Comparison of ENCODE assay signal across 8 cellular contexts in the genomic region with DNA sequence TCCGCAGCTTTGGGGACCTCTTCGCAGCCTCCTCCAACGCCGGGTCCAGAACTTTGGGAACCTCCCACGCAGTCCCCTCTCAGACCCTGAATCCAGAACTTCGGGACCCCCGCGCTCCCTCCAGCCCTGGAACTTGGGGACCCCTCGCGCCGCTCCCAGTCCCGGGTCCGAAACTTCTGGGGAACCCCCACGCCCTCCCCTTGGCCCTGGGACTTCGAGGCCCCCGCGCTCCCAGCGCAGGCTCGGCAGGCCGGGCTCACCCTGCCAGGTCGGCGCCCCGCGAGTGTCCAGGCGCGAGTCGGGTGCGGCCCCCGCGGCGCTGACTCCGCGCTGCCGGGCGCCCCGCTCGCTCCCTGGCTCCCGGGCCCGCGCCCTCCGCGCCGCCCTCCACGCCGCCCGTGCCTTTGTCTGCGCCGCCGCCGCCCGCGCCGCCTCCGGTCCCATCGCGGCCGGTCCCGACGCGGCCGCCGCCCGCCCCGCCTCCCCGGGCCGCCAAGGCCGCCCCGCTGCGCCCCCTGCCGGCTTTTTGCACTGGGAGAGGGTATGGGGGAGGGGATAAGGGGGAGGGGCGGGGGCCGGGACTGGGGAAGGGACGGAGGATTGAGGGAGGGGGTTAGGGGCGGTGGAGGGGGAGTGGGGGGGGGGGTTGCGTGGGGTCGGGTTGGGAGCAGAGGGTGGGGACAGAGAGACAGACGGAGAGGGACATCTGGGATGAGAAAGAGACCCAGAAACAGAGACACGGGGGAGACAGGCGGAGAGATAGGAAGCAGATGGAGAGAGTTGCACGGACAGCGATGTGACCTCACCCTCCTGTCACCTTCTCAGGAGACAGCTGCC. TPM values are rescaled to one million over a fixed set of nuclear protein-coding genes. Genes with fewer than 3 reads are reported as not detected.
DNase-seq lines count a peak whose midpoint lies in the region; ATAC-seq and TF ChIP-seq lines count a peak whose summit lies in the region.

Gene HOMER3 (minus strand): TSS at position 427 of the 837 bp plus-strand sequence. CDS start 2,235 bp downstream, outside the sequence.

- no peaks in the 10 kb centered on the region for H3K9me3 ChIP-seq in colonic mucosa

- TF ChIP-seq CTCF in colonic mucosa (IDR thresholded peaks at IDR 0.05), result no peak

- H3K4me1 ChIP-seq in colonic mucosa, result no peaks in the 10 kb centered on the region

- H3K27ac ChIP-seq in colonic mucosa, result no peak within 1 kb of the TSS

- ATAC-seq in left colon (peak; percentile 91), HG02678 (IDR thresholded peaks at IDR 0.05; ENCODE audit: unreplicated experiment) (no peak)

- H3K36me3 ChIP-seq in colonic mucosa, result no peaks in the 10 kb centered on the region

- peaks cover 5% of the 10 kb centered on the region for H3K27me3 ChIP-seq in colonic mucosa

- H3K4me3 ChIP-seq in colonic mucosa, result peak within 1 kb of the TSS; percentile 44

- DNase-seq in DMS153 treated with DMSO at 0.1 percent for 48 hours (lab: John Stamatoyannopoulos, UW; ENCODE audit: unreplicated experiment) (peak; percentile 8), DMS153 (lab: John Stamatoyannopoulos, UW) (no peak), NCI-H1105 treated with DMSO at 0.1 percent for 48 hours (lab: John Stamatoyannopoulos, UW) (peak; percentile 29), colonic mucosa (peak; percentile 84), left colon (peak; percentile 49 to 90)
- DNase-seq in activated CD4-positive, alpha-beta T cell treated with anti-CD3 and anti-CD28 coated beads for 48 hours, result peak; percentile 80
- DNase-seq in stimulated activated CD4-positive, alpha-beta T cell treated with anti-CD3 and anti-CD28 coated beads, Interleukin-1b, Interleukin-23, amount 100 ng/mL, for 24 hours (ENCODE audit: low read depth in 4 of 4, low spot score in 1 of 4), result peak; percentile 55 to 65 (median 62)

- H3K9ac ChIP-seq in colonic mucosa (ENCODE audit: low read depth in 2 of 2, low read length in 2 of 2), result peak within 1 kb of the TSS; percentile 46 to 66

- intact Hi-C loops in colonic mucosa (cut with DNase I) (no loop called here), left colon (cut with DNase I, micrococcal nuclease) (no loop called here)

RNA-seq across cellular contexts. Expression of gene HOMER3, which starts in this region (rescaled TPM):
- total RNA-seq in colonic mucosa (1 to 10 TPM; 1.9 to 5.3 TPM), left colon (1 to 10 TPM; 3.9 to 7.9 TPM)
